Comparison of ENCODE assay signal across 21 cellular contexts in the genomic region with DNA sequence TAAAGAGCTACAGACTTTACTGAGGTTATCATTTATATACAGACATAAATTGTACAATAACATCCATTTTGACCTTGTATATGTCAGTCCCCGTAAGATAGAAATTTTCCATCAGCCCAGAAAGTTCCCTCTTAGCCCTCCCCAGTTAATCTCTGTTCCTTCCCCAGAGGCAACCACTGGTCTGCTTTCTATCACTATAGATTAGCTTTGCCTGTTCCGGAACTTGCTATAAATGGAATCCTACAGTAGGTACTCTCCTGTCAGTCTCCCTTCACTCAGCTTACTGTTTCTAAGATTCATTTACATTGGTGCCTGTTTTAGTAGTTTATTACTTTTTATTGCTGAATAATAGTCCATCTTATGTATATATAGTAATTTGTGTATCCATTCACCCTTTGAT. TPM values are rescaled to one million over a fixed set of nuclear protein-coding genes. Genes with fewer than 3 reads are reported as not detected.
"Had no signal": no experiment of that assay in that cellular context is flagged by ENCODE, and none has a peak within 500 bp of the region (broad histone marks: within the 10 kb centered on the region; RNA-seq: fewer than 3 reads in every experiment).

No MANE protein-coding gene starts in this region.

- H3K4me3 ChIP-seq: pancreas, tibial nerve, uterus had no signal

- H3K9me3 ChIP-seq: neutrophil, pancreas, tibial nerve, uterus had no signal

- H3K36me3 ChIP-seq: neutrophil, pancreas, tibial nerve, uterus, WERI-Rb-1 had no signal

- ATAC-seq: activated naive CD4-positive, alpha-beta T cell treated with anti-CD3 and anti-CD28 coated beads, Interleukin-2, amount 50 U/mL, for 72 hours; effector memory CD8-positive, alpha-beta T cell; natural killer cell; stimulated activated naive CD8-positive, alpha-beta T cell treated with anti-CD3 and anti-CD28 coated beads, Interleukin-15, Interleukin-2, amounts not matched to agents 100 U/mL and 50 U/mL, for 24 hours had no signal

- DNase-seq: activated CD4-positive, alpha-beta T cell treated with anti-CD3 and anti-CD28 coated beads, Interleukin-2, amount 50 U/mL, for 4 hours; activated gamma-delta T cell; amniotic stem cell; dermis blood vessel endothelial cell; effector memory CD8-positive, alpha-beta T cell; foreskin melanocyte; immature natural killer cell; kidney glomerular epithelial cell; natural killer cell; pancreas; stimulated activated CD4-positive, alpha-beta T cell treated with anti-CD3 and anti-CD28 coated beads, Interleukin-12 subunit alpha, Interleukin-12 subunit beta, amount 100 ng/mL, for 4 hours; stimulated activated CD4-positive, alpha-beta T cell treated with anti-CD3 and anti-CD28 coated beads, Interleukin-1b, Interleukin-23, amount 100 ng/mL, for 48 hours; stimulated activated CD8-positive, alpha-beta memory T cell treated with anti-CD3 and anti-CD28 coated beads, Interleukin-4, amount 100 ng/mL, for 48 hours; stimulated activated naive CD8-positive, alpha-beta T cell treated with anti-CD3 and anti-CD28 coated beads, Interleukin-15, Interleukin-2, amounts not matched to agents 100 U/mL and 50 U/mL, for 24 hours; T1000; WERI-Rb-1 had no signal

- H3K4me1 ChIP-seq: pancreas, uterus had no signal

- H3K27me3 ChIP-seq: pancreas, tibial nerve, uterus had no signal

- FAIRE-seq: pancreas had no signal

- H3K27ac ChIP-seq: neutrophil, pancreas, tibial nerve, WERI-Rb-1 had no signal

RNA-seq across cellular contexts. Expression of gene TSPAN18, which starts 54.9 kb away (rescaled TPM):
- total RNA-seq: fibroblast of lung had no signal
